Comparison of ENCODE assay signal across 9 cellular contexts in the genomic region with DNA sequence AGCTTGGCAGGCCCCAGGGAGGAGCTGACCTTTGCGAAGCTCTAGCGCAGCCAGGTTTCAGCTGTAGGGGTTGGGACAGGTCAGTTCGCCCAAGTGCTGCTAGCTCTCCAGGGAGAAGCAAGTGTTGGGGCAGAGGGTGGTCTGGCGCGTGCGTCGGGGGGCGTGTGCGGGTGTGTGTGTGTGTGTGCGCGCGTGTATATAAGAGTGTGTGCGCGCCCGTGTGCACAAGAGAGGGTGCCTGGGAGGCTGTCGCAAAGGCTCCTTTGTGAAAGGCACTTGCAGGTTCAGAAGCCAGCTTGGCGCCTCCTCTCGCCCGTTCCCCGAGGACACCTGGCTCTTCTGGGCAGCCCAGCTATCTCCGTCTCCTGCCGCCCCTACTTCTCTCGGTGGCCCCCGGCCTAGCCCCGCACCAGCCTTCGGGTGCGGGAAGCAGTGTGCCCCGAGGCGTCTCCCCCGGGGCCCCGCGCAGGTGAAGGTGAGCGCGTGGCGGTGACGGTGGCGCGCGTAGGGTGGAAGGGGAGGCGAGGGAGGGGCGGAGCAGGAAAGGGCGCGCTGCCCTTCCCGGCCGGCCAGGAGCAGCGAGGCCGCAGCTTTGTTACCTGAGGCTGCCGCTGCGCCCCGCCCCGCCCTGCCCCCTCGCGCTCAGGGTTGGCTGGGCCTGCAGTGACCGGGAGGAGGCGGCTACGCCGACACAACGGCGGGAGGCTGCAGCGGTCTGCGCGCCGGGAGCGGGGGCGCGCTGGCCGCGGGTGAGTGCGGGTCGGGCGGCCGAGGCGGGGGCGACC. TPM values are rescaled to one million over a fixed set of nuclear protein-coding genes. Genes with fewer than 3 reads are reported as not detected.
DNase-seq lines count a peak whose midpoint lies in the region; ATAC-seq, FAIRE-seq and TF ChIP-seq lines count a peak whose summit lies in the region.
"Had no signal": no experiment of that assay in that cellular context is flagged by ENCODE, and none has a peak within 500 bp of the region (broad histone marks: within the 10 kb centered on the region; RNA-seq: fewer than 3 reads in every experiment).

A gene with protein sequence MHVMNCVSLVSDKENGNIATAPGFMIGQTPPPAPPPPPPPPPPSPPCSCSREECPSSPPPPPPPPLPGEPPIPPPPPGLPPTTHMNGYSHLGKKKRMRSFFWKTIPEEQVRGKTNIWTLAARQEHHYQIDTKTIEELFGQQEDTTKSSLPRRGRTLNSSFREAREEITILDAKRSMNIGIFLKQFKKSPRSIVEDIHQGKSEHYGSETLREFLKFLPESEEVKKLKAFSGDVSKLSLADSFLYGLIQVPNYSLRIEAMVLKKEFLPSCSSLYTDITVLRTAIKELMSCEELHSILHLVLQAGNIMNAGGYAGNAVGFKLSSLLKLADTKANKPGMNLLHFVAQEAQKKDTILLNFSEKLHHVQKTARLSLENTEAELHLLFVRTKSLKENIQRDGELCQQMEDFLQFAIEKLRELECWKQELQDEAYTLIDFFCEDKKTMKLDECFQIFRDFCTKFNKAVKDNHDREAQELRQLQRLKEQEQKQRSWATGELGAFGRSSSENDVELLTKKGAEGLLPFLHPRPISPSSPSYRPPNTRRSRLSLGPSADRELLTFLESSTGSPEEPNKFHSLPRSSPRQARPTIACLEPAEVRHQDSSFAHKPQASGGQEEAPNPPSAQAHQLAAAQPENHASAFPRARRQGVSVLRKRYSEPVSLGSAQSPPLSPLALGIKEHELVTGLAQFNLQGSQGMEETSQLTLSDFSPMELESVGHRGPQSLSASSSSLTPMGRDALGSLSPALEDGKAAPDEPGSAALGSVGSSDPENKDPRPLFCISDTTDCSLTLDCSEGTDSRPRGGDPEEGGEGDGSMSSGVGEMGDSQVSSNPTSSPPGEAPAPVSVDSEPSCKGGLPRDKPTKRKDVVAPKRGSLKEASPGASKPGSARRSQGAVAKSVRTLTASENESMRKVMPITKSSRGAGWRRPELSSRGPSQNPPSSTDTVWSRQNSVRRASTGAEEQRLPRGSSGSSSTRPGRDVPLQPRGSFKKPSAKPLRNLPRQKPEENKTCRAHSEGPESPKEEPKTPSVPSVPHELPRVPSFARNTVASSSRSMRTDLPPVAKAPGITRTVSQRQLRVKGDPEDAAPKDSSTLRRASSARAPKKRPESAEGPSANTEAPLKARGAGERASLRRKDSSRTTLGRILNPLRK (plus strand): TSS at position 663 of the 785 bp plus-strand sequence. CDS start 6,735 bp downstream, outside the sequence.

- peak within 1 kb of the TSS; percentile 47 for H3K4me3 ChIP-seq in HFF-Myc (replicated peaks; ENCODE audit: low read depth, low read length)
- H3K4me3 ChIP-seq in NT2/D1 (ENCODE audit: insufficient read length, low read depth), result peak within 1 kb of the TSS; percentile 75
- peak within 1 kb of the TSS; percentile 74 for H3K4me3 ChIP-seq in colonic mucosa
- peak within 1 kb of the TSS; percentile 45 for H3K4me3 ChIP-seq in lower leg skin (ENCODE audit: low read depth, poor library complexity, severe bottlenecking)
- H3K4me3 ChIP-seq in thymus (ENCODE audit: low read length), result peak within 1 kb of the TSS; percentile 62

- no peak for ATAC-seq in HG03175 (IDR thresholded peaks at IDR 0.05; ENCODE audit: unreplicated experiment)

- TF ChIP-seq CTCF in HFF-Myc (IDR thresholded peaks at IDR 0.05; ENCODE audit: low read depth, low read length, missing control alignments) (no peak), colonic mucosa (IDR thresholded peaks at IDR 0.05) (no peak), lower leg skin (IDR thresholded peaks at IDR 0.05) (no peak)

- H3K9ac ChIP-seq in NT2/D1 (ENCODE audit: insufficient read length, low read depth) (peak within 1 kb of the TSS; percentile 86), colonic mucosa (ENCODE audit: low read depth in 2 of 2, low read length in 2 of 2) (peak within 1 kb of the TSS; percentile 75 to 87)

- intact Hi-C loops in colonic mucosa (cut with DNase I) (no loop called here), lower leg skin (cut with DNase I; ENCODE audit: low total_unique reads) (no loop called here)

- 3% methylated on average over 29 to 53 of the region's 74 CpGs for WGBS in lower leg skin, 2 donors
- WGBS in thymus, result 1% methylated on average over 74 of the region's 74 CpGs

- TF ChIP-seq POLR2A in lower leg skin (IDR thresholded peaks at IDR 0.05), result no peak

- H3K9me3 ChIP-seq in NT2/D1 (ENCODE audit: insufficient read depth, low read length) (no peaks in the 10 kb centered on the region), colonic mucosa (no peaks in the 10 kb centered on the region), thymus (ENCODE audit: control insufficient read depth) (no peaks in the 10 kb centered on the region)

- DNase-seq in DMS53 (lab: John Stamatoyannopoulos, UW), result peak; percentile 92
- no peak for DNase-seq in HFF-Myc (ENCODE audit: extremely low read depth, low read depth)
- DNase-seq in NT2/D1 (ENCODE audit: low read depth, low spot score), result peak; percentile 65
- DNase-seq in colonic mucosa, result peak; percentile 86
- no peak for DNase-seq in lower leg skin (ENCODE audit: low spot score in 2 of 2)
- DNase-seq in RCC 7860 (ENCODE audit: low spot score), result no peak

- no peak for FAIRE-seq in RCC 7860 (lab: Jason Lieb, UNC)
- FAIRE-seq: TTC549 had no signal

- H3K27ac ChIP-seq in colonic mucosa, result peak within 1 kb of the TSS; percentile 77
- H3K27ac ChIP-seq in thymus (ENCODE audit: low read depth), result no peak within 1 kb of the TSS

- H3K4me1 ChIP-seq in NT2/D1 (ENCODE audit: insufficient read depth, insufficient read length) (no peaks in the 10 kb centered on the region), colonic mucosa (no peaks in the 10 kb centered on the region), thymus (ENCODE audit: control insufficient read depth, insufficient read depth, low read length) (peaks cover 15% of the 10 kb centered on the region)

- no peaks in the 10 kb centered on the region for H3K36me3 ChIP-seq in NT2/D1 (ENCODE audit: insufficient read depth, insufficient read length, low read length)
- H3K36me3 ChIP-seq in colonic mucosa, result no peaks in the 10 kb centered on the region
- H3K36me3 ChIP-seq in thymus (ENCODE audit: control insufficient read depth, insufficient read depth), result no peaks in the 10 kb centered on the region

- H3K27me3 ChIP-seq in NT2/D1 (ENCODE audit: insufficient read depth, insufficient read length) (peaks cover 27% of the 10 kb centered on the region), colonic mucosa (no peaks in the 10 kb centered on the region), thymus (ENCODE audit: control insufficient read depth, insufficient read depth) (peaks cover 53% of the 10 kb centered on the region)

RNA-seq across cellular contexts. Expression of the gene that starts here (rescaled TPM):
- total RNA-seq in colonic mucosa (10 to 100 TPM; 13.9 to 14.0 TPM), lower leg skin (10 to 100 TPM; 25.6 to 65.1 (median 37.2) TPM)
- polyA plus RNA-seq in thymus, result 2.8 TPM

Comparison
In these comparisons a context has a peak if more than half of its experiments do, and no peak if none do; other contexts are left out.
1. DNase-seq: peak in DMS53 (single experiment), NT2/D1 (single experiment) and colonic mucosa (single experiment); none in HFF-Myc (single experiment), lower leg skin (0 of 2) and RCC 7860 (single experiment).
2. Peak in every context shown above with its lines, with median percentiles within 50 percentile points of each other: H3K4me3 ChIP-seq.